In genomic region chr2:166957686-166958085, GRCh38 we compare ENCODE assay signal across 28 cellular contexts.
DNase-seq lines count a peak whose midpoint lies in the region; ATAC-seq, FAIRE-seq and TF ChIP-seq lines count a peak whose summit lies in the region.
"Had no signal": no experiment of that assay in that cellular context is flagged by ENCODE, and none has a peak within 500 bp of the region (broad histone marks: within the 10 kb centered on the region; RNA-seq: fewer than 3 reads in every experiment).

No MANE protein-coding gene starts in this region.

- no peaks in the 10 kb centered on the region for H4K20me1 ChIP-seq in GM23338 (replicated peaks; ENCODE audit: insufficient read depth)

- TF ChIP-seq CTCF in GM23338 (conservative IDR thresholded peaks at IDR 0.05; ENCODE audit: low read depth in 2 of 2) (no peak), type B pancreatic cell (conservative IDR thresholded peaks at IDR 0.05) (no peak), osteocyte (IDR thresholded peaks at IDR 0.05) (no peak)

- no peaks in the 10 kb centered on the region for H3K27me3 ChIP-seq in GM23338 (ENCODE audit: insufficient read depth)
- H3K27me3 ChIP-seq: ascending aorta had no signal

- H3K27me3 Mint-ChIP-seq in GM23338 (ENCODE audit: insufficient read depth, low read depth, poor library complexity) (no peaks in the 10 kb centered on the region), type B pancreatic cell (no peaks in the 10 kb centered on the region), osteocyte (ENCODE audit: unreplicated experiment) (peaks cover 1% of the 10 kb centered on the region)
- H3K27me3 Mint-ChIP-seq: activated T-helper 17 cell treated with anti-CD3 and anti-CD28 coated beads, Interleukin-2, amount 50 U/mL, for 72 hours; CD4-positive, alpha-beta memory T cell; central memory CD8-positive, alpha-beta T cell; naive thymus-derived CD8-positive, alpha-beta T cell; stimulated activated naive CD8-positive, alpha-beta T cell treated with anti-CD3 and anti-CD28 coated beads, Interleukin-15, Interleukin-2, amounts not matched to agents 100 ng/mL and 50 ng/mL, for 24 hours had no signal

- no peaks in the 10 kb centered on the region for H3K79me2 ChIP-seq in GM23338 (replicated peaks; ENCODE audit: insufficient read depth)
- H3K79me2 ChIP-seq: parathyroid adenoma had no signal

- 0 out of 2 replicates have a peak overlapping the region, but pooled peaks have one; percentile 9 for H3K4me2 ChIP-seq in GM23338
- H3K4me2 ChIP-seq: SK-N-SH had no signal

- no peaks in the 10 kb centered on the region for H3K9me3 Mint-ChIP-seq in GM23338
- no peaks in the 10 kb centered on the region for H3K9me3 Mint-ChIP-seq in type B pancreatic cell
- no peaks in the 10 kb centered on the region for H3K9me3 Mint-ChIP-seq in osteocyte (ENCODE audit: unreplicated experiment)
- H3K9me3 Mint-ChIP-seq: mesothelial cell of epicardium; stimulated activated naive CD8-positive, alpha-beta T cell treated with anti-CD3 and anti-CD28 coated beads, Interleukin-15, Interleukin-2, amounts not matched to agents 100 ng/mL and 50 ng/mL, for 24 hours had no signal

- ATAC-seq in GM23338, result no peak
- ATAC-seq: activated naive CD4-positive, alpha-beta T cell treated with anti-CD3 and anti-CD28 coated beads, Interleukin-2, amount 50 U/mL, for 72 hours; activated T-helper 17 cell treated with anti-CD3 and anti-CD28 coated beads, Interleukin-2, amount 50 U/mL, for 72 hours had no signal

- FAIRE-seq in RCC 7860 (lab: Jason Lieb, UNC), result peak; percentile 83
- FAIRE-seq: HTR-8/SVneo had no signal

- H3K36me3 Mint-ChIP-seq in GM23338 (ENCODE audit: low read depth) (no peaks in the 10 kb centered on the region), type B pancreatic cell (no peaks in the 10 kb centered on the region), osteocyte (ENCODE audit: unreplicated experiment) (no peaks in the 10 kb centered on the region)
- H3K36me3 Mint-ChIP-seq: activated naive CD4-positive, alpha-beta T cell treated with anti-CD3 and anti-CD28 coated beads, Interleukin-2, amount 50 U/mL, for 72 hours; CD4-positive, alpha-beta memory T cell; mesothelial cell of epicardium; naive thymus-derived CD8-positive, alpha-beta T cell had no signal

- H3K9me2 ChIP-seq in GM23338 (ENCODE audit: insufficient read depth), result no peaks in the 10 kb centered on the region
- H3K9me2 ChIP-seq: SK-N-SH had no signal

- H3K4me3 Mint-ChIP-seq in GM23338 (no peak overlapping the region), type B pancreatic cell (no peak overlapping the region), osteocyte (ENCODE audit: unreplicated experiment) (no peak overlapping the region)
- H3K4me3 Mint-ChIP-seq: activated T-helper 17 cell treated with anti-CD3 and anti-CD28 coated beads, Interleukin-2, amount 50 U/mL, for 72 hours; CD4-positive, alpha-beta memory T cell; central memory CD8-positive, alpha-beta T cell; HFFc6; mesothelial cell of epicardium; naive thymus-derived CD8-positive, alpha-beta T cell; stimulated activated naive CD8-positive, alpha-beta T cell treated with anti-CD3 and anti-CD28 coated beads, Interleukin-15, Interleukin-2, amounts not matched to agents 100 ng/mL and 50 ng/mL, for 24 hours had no signal

- H3K27ac ChIP-seq in GM23338 (ENCODE audit: low read depth), result no peak overlapping the region
- H3K27ac ChIP-seq: ascending aorta, left ventricle myocardium inferior, parathyroid adenoma, RWPE1 had no signal

- no peak for DNase-seq in GM23338 (ENCODE audit: low spot score)
- DNase-seq in RCC 7860 (ENCODE audit: low spot score), result peak; percentile 72
- DNase-seq in kidney tubule cell (ENCODE audit: low spot score), result peak; percentile 78
- no peak for DNase-seq in type B pancreatic cell (ENCODE audit: extremely low spot score, unreplicated experiment)
- no peak for DNase-seq in NCI-H146 (lab: John Stamatoyannopoulos, UW)
- DNase-seq in osteocyte (ENCODE audit: extremely low spot score, unreplicated experiment), result no peak
- no peak for DNase-seq in NCI-H524 (lab: John Stamatoyannopoulos, UW)
- DNase-seq: activated CD4-positive, alpha-beta T cell treated with anti-CD3 and anti-CD28 coated beads, Interleukin-2, amount 50 U/mL, for 1 hour; CD4-positive, alpha-beta memory T cell; DMS153; glutamatergic neuron; HFFc6; left ventricle myocardium inferior; naive thymus-derived CD8-positive, alpha-beta T cell; NCI-H1930; NCI-H226; NCI-H774; SK-N-SH; T1000 had no signal

- H3K4me3 ChIP-seq in GM23338, result no peak overlapping the region
- H3K4me3 ChIP-seq: ascending aorta, left ventricle myocardium inferior had no signal

- H3K36me3 ChIP-seq in GM23338 (ENCODE audit: insufficient read depth), result no peaks in the 10 kb centered on the region
- H3K36me3 ChIP-seq: ascending aorta, left ventricle myocardium inferior had no signal

- H3K4me1 Mint-ChIP-seq in GM23338, result peaks cover 41% of the 10 kb centered on the region
- H3K4me1 Mint-ChIP-seq in type B pancreatic cell (ENCODE audit: unreplicated experiment), result peaks cover 8% of the 10 kb centered on the region
- H3K4me1 Mint-ChIP-seq in osteocyte (ENCODE audit: unreplicated experiment), result no peaks in the 10 kb centered on the region
- H3K4me1 Mint-ChIP-seq: activated T-helper 17 cell treated with anti-CD3 and anti-CD28 coated beads, Interleukin-2, amount 50 U/mL, for 72 hours; central memory CD8-positive, alpha-beta T cell; mesothelial cell of epicardium had no signal

- H3K27ac Mint-ChIP-seq in GM23338 (peak overlapping the region; percentile 94; the same call in 1 of the 2 replicates), type B pancreatic cell (peak overlapping the region; percentile 41), osteocyte (ENCODE audit: unreplicated experiment) (no peak overlapping the region)
- H3K27ac Mint-ChIP-seq: activated naive CD4-positive, alpha-beta T cell treated with anti-CD3 and anti-CD28 coated beads, Interleukin-2, amount 50 U/mL, for 72 hours; activated T-helper 17 cell treated with anti-CD3 and anti-CD28 coated beads, Interleukin-2, amount 50 U/mL, for 72 hours; CD4-positive, alpha-beta memory T cell; HFFc6; mesothelial cell of epicardium; stimulated activated naive CD8-positive, alpha-beta T cell treated with anti-CD3 and anti-CD28 coated beads, Interleukin-15, Interleukin-2, amounts not matched to agents 100 ng/mL and 50 ng/mL, for 24 hours had no signal

- peaks cover 42% of the 10 kb centered on the region for H3K4me1 ChIP-seq in GM23338 (ENCODE audit: insufficient read depth)
- H3K4me1 ChIP-seq: ascending aorta, parathyroid adenoma had no signal

- H2AFZ ChIP-seq in GM23338, result peak overlapping the region; percentile 8; the same call in 1 of the 2 replicates
- H2AFZ ChIP-seq: parathyroid adenoma had no signal

- H3F3A ChIP-seq in GM23338 (replicated peaks; ENCODE audit: low read depth), result no peaks in the 10 kb centered on the region

TF ChIP-seq in GM23338, 12 proteins besides CTCF, POLR2A, EP300 and RAD21 (continues in another document):
- TF ChIP-seq ZNF331 (CRISPR knock-in tag; IDR thresholded peaks at IDR 0.05; ENCODE audit: low read depth) (no peak), CREB1 (CRISPR knock-in tag; IDR thresholded peaks at IDR 0.05; ENCODE audit: low read depth) (no peak), ZNF114 (CRISPR knock-in tag; IDR thresholded peaks at IDR 0.05) (no peak), EZH2 (IDR thresholded peaks at IDR 0.05; ENCODE audit: low read depth, unreplicated experiment) (no peak), EZH2phosphoT487 (IDR thresholded peaks at IDR 0.05; ENCODE audit: unreplicated experiment) (no peak), POLR2AphosphoS5 (IDR thresholded peaks at IDR 0.05; ENCODE audit: low read depth) (no peak), STAT1 (IDR thresholded peaks at IDR 0.05; ENCODE audit: unreplicated experiment) (no peak)

Comparison
In these comparisons a context has a peak if more than half of its experiments do, and no peak if none do; other contexts are left out.
1. DNase-seq: peak in RCC 7860 (single experiment) and kidney tubule cell (single experiment); none in GM23338 (single experiment), type B pancreatic cell (single experiment), NCI-H146 (single experiment), osteocyte (single experiment) and NCI-H524 (0 of 2).